1 cellular context compared by ENCODE assay signal in genomic region chr1:201775380-201775779, GRCh38.
TF ChIP-seq lines count a peak whose summit lies in the region.

No MANE protein-coding gene starts in this region.

TF ChIP-seq in IMR-90, 13 proteins besides CTCF, POLR2A, EP300 and RAD21 (continued from another document):
- TF ChIP-seq SMC3 (IDR thresholded peaks at IDR 0.05; ENCODE audit: low read depth, low read length), result no peak
